9 cellular contexts compared by ENCODE assay signal in genomic region chr15:96336045-96336642, GRCh38.
A peak's percentile ranks its signal among the peaks of the same experiment; 100 is the strongest.
DNase-seq lines count a peak whose midpoint lies in the region.
"Had no signal": no experiment of that assay in that cellular context is flagged by ENCODE, and none has a peak within 500 bp of the region (broad histone marks: within the 10 kb centered on the region; RNA-seq: fewer than 3 reads in every experiment).

No MANE protein-coding gene starts in this region.

- H3K27ac ChIP-seq in skin epidermis = peak overlapping the region in 19 of 21 experiments; percentile 0 to 95 (median 78)

- no peaks in the 10 kb centered on the region for H3K27me3 ChIP-seq in adipocyte (replicated peaks; ENCODE audit: control insufficient read depth, insufficient read depth, low read length)
- peaks cover 82% of the 10 kb centered on the region for H3K27me3 ChIP-seq in iPS-15b (ENCODE audit: control insufficient read depth, insufficient read depth, low read length)

- no peaks in the 10 kb centered on the region for H3K4me1 ChIP-seq in adipocyte (ENCODE audit: control insufficient read depth, insufficient read depth, low read length)
- H3K4me1 ChIP-seq in iPS-15b (ENCODE audit: control insufficient read depth, insufficient read depth, low read length) = peaks cover 39% of the 10 kb centered on the region

- H3K36me3 ChIP-seq in adipocyte (ENCODE audit: control insufficient read depth, insufficient read depth, low read length, severe bottlenecking) (peaks cover 66% of the 10 kb centered on the region), iPS-15b (ENCODE audit: control insufficient read depth, insufficient read depth, low read length) (no peaks in the 10 kb centered on the region)

- peak overlapping the region; percentile 99 for H3K9ac ChIP-seq in adipocyte (ENCODE audit: low read length)
- H3K9ac ChIP-seq in iPS-15b (ENCODE audit: low read depth, low read length) = no peak overlapping the region

- no peaks in the 10 kb centered on the region for H3K9me3 ChIP-seq in adipocyte (ENCODE audit: control insufficient read depth, low read length)
- H3K9me3 ChIP-seq in iPS-15b (ENCODE audit: control insufficient read depth, insufficient read depth, low read length) = no peaks in the 10 kb centered on the region

- DNase-seq in HCEC 1CT = peak; percentile 59
- peak; percentile 25 for DNase-seq in adipocyte (ENCODE audit: low read depth)
- no peak for DNase-seq in HuH-7 (ENCODE audit: low spot score)
- DNase-seq in activated CD4-positive, alpha-beta T cell treated with anti-CD3 and anti-CD28 coated beads, Interleukin-2, amount 50 U/mL, for 4 hours = no peak
- no peak for DNase-seq in stimulated activated CD4-positive, alpha-beta T cell treated with anti-CD3 and anti-CD28 coated beads, Interleukin-15, amount 100 ng/mL, for 24 hours
- DNase-seq in NK-92 (lab: John Stamatoyannopoulos, UW; ENCODE audit: unreplicated experiment) = no peak
- DNase-seq: activated CD8-positive, alpha-beta memory T cell treated with anti-CD3 and anti-CD28 coated beads, Interleukin-2, amount 10 ng/mL, durations not matched to agents 7 days and 5 days had no signal

- peak overlapping the region; percentile 97 for H3K4me3 ChIP-seq in adipocyte (ENCODE audit: low read length)
- peak overlapping the region; percentile 11 for H3K4me3 ChIP-seq in iPS-15b (ENCODE audit: low read depth, low read length)
- peak overlapping the region; percentile 7 to 62 (median 48) for H3K4me3 ChIP-seq in skin epidermis

Comparison
In these comparisons a context has a peak if more than half of its experiments do, and no peak if none do; other contexts are left out.
1. DNase-seq: peak in HCEC 1CT (single experiment) and adipocyte (single experiment); none in HuH-7 (single experiment), activated CD4-positive, alpha-beta T cell treated with anti-CD3 and anti-CD28 coated beads, Interleukin-2, amount 50 U/mL, for 4 hours (0 of 2), stimulated activated CD4-positive, alpha-beta T cell treated with anti-CD3 and anti-CD28 coated beads, Interleukin-15, amount 100 ng/mL, for 24 hours (single experiment) and NK-92 (single experiment).
2. H3K4me3 ChIP-seq: peak in every context shown above with its lines; median percentile 97 in adipocyte; 48 in skin epidermis; 11 in iPS-15b.